19 cellular contexts compared by ENCODE assay signal in the genomic region with DNA sequence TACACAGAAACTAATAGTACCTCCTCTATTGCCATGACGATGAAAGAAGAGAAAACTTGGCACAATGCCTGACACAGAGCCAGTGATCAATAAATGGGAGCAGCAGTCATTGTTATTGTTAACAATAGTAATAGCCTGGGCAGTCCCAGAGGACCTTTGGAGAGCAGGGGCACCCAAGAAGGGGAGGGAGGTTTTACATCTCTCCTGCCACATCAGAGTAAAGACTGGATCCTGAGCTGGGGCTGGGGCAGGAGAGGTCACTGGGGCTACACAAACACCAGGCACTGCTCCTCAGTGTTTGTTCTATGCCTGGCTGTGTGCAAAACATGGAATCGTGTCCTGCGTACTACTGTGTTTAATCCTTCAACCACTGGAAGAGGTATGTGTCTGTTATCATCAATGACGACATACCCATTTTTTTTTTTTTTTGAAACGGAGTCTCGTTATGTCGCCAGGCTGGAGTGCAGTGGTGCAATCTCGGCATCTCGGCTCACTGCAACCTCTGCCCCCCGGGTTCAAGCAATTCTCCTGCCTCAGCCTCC. TPM values are rescaled to one million over a fixed set of nuclear protein-coding genes. Genes with fewer than 3 reads are reported as not detected.
DNase-seq lines count a peak whose midpoint lies in the region; TF ChIP-seq lines count a peak whose summit lies in the region.
"Had no signal": no experiment of that assay in that cellular context is flagged by ENCODE, and none has a peak within 500 bp of the region (broad histone marks: within the 10 kb centered on the region; RNA-seq: fewer than 3 reads in every experiment).

No MANE protein-coding gene starts in this region.

- H3K36me3 Mint-ChIP-seq in neural progenitor cell, result no peaks in the 10 kb centered on the region
- H3K36me3 Mint-ChIP-seq: activated naive CD8-positive, alpha-beta T cell; stimulated activated naive B cell treated with anti-CD40 and anti-IgM and Interleukin-4, amounts not matched to agents 10 μg/mL and 1 μg/mL and 100 μg/mL, for 72 hours had no signal

- H3K9ac ChIP-seq in neural progenitor cell, result no peak overlapping the region
- H3K9ac ChIP-seq: GM23248 had no signal

- peaks cover 4% of the 10 kb centered on the region for H3K9me3 Mint-ChIP-seq in neural progenitor cell
- H3K9me3 Mint-ChIP-seq: central memory CD8-positive, alpha-beta T cell; stimulated activated naive B cell treated with anti-CD40 and anti-IgM and Interleukin-4, amounts not matched to agents 10 μg/mL and 1 μg/mL and 100 μg/mL, for 72 hours had no signal

- H4K20me1 ChIP-seq in neural progenitor cell (ENCODE audit: low read depth), result no peaks in the 10 kb centered on the region

- H3K4me2 ChIP-seq in neural progenitor cell, result no peak overlapping the region

- H3K4me1 ChIP-seq in neural progenitor cell, result peaks cover 7% of the 10 kb centered on the region

- no peaks in the 10 kb centered on the region for H3K9me3 ChIP-seq in neural progenitor cell (ENCODE audit: low read depth)

- DNase-seq in DMS153 (lab: John Stamatoyannopoulos, UW) (peak; percentile 88), NCI-H1092 treated with DMSO at 0.1 percent for 48 hours (lab: John Stamatoyannopoulos, UW) (peak; percentile 68), choroid plexus epithelial cell (ENCODE audit: low read depth) (peak; percentile 44), neural progenitor cell (ENCODE audit: low spot score) (no peak), caudate nucleus (lab: John Stamatoyannopoulos, UW) (no peak), amniotic stem cell (lab: John Stamatoyannopoulos, UW) (no peak)
- no peak for DNase-seq in stimulated activated CD4-positive, alpha-beta T cell treated with anti-CD3 and anti-CD28 coated beads, Interleukin-2, amount 100 ng/mL, for 48 hours
- DNase-seq: activated CD4-positive, alpha-beta T cell treated with anti-CD3 and anti-CD28 coated beads for 36 hours; AML-193; DMS79 treated with DMSO at 0.1 percent for 48 hours; foreskin keratinocyte; GM23248; NCI-H187; nucleus accumbens; SIG-M5; stimulated activated naive B cell treated with anti-CD40 and anti-IgM and Interleukin-4, amounts not matched to agents 10 μg/mL and 1 μg/mL and 100 μg/mL, for 72 hours; T-helper 9 cell had no signal

- H3K36me3 ChIP-seq in neural progenitor cell, result no peaks in the 10 kb centered on the region

- H3K4me3 ChIP-seq in choroid plexus epithelial cell (ENCODE audit: low read depth, low read length) (no peak overlapping the region), neural progenitor cell (no peak overlapping the region)
- H3K4me3 ChIP-seq: GM23248 had no signal

- peaks cover 2% of the 10 kb centered on the region for H3K27me3 Mint-ChIP-seq in neural progenitor cell (ENCODE audit: insufficient read depth, low read depth)
- H3K27me3 Mint-ChIP-seq: activated CD4-positive, alpha-beta T cell treated with anti-CD3 and anti-CD28 coated beads for 36 hours; activated naive CD8-positive, alpha-beta T cell had no signal

- TF ChIP-seq CTCF in choroid plexus epithelial cell (conservative IDR thresholded peaks at IDR 0.05; ENCODE audit: low read depth, low read length) (no peak), neural progenitor cell (IDR thresholded peaks at IDR 0.05) (no peak)

- H3K27ac ChIP-seq in neural progenitor cell, result no peak overlapping the region
- H3K27ac ChIP-seq in caudate nucleus (ENCODE audit: low read depth, low read length), result no peak overlapping the region
- H3K27ac ChIP-seq: foreskin keratinocyte, GM23248 had no signal

- no peaks in the 10 kb centered on the region for H3K79me2 ChIP-seq in neural progenitor cell (ENCODE audit: low read depth)

- peak overlapping the region; percentile 55 for H3K27ac Mint-ChIP-seq in neural progenitor cell
- H3K27ac Mint-ChIP-seq: activated CD4-positive, alpha-beta T cell treated with anti-CD3 and anti-CD28 coated beads for 36 hours; activated naive CD8-positive, alpha-beta T cell; stimulated activated naive B cell treated with anti-CD40 and anti-IgM and Interleukin-4, amounts not matched to agents 10 μg/mL and 1 μg/mL and 100 μg/mL, for 72 hours had no signal

- no peaks in the 10 kb centered on the region for H3K27me3 ChIP-seq in neural progenitor cell
- H3K27me3 ChIP-seq: foreskin keratinocyte had no signal

- peaks cover 28% of the 10 kb centered on the region for H3K4me1 Mint-ChIP-seq in neural progenitor cell
- H3K4me1 Mint-ChIP-seq: central memory CD8-positive, alpha-beta T cell had no signal

- H2AFZ ChIP-seq in neural progenitor cell (replicated peaks), result no peak overlapping the region
- H2AFZ ChIP-seq: GM23248 had no signal

- peaks cover 3% of the 10 kb centered on the region for H3F3A ChIP-seq in neural progenitor cell (ENCODE audit: low read depth)

- no peak overlapping the region for H3K4me3 Mint-ChIP-seq in neural progenitor cell
- H3K4me3 Mint-ChIP-seq: activated CD4-positive, alpha-beta T cell treated with anti-CD3 and anti-CD28 coated beads for 36 hours; activated naive CD8-positive, alpha-beta T cell; central memory CD8-positive, alpha-beta T cell; stimulated activated naive B cell treated with anti-CD40 and anti-IgM and Interleukin-4, amounts not matched to agents 10 μg/mL and 1 μg/mL and 100 μg/mL, for 72 hours had no signal

RNA-seq across cellular contexts. Expression of gene CREB3L1, which starts 25.0 kb away (rescaled TPM):
- total RNA-seq in neural progenitor cell (ENCODE audit: low replicate concordance), result 0.43 and 1.7 TPM in 2 replicates

Comparison
In these comparisons a context has a peak if more than half of its experiments do, and no peak if none do; other contexts are left out.
1. DNase-seq: peak in DMS153 (single experiment), NCI-H1092 treated with DMSO at 0.1 percent for 48 hours (single experiment) and choroid plexus epithelial cell (single experiment); none in neural progenitor cell (single experiment), caudate nucleus (0 of 61), amniotic stem cell (single experiment) and stimulated activated CD4-positive, alpha-beta T cell treated with anti-CD3 and anti-CD28 coated beads, Interleukin-2, amount 100 ng/mL, for 48 hours (0 of 2).